ENCODE assay signal across 8 cellular contexts in the genomic region with DNA sequence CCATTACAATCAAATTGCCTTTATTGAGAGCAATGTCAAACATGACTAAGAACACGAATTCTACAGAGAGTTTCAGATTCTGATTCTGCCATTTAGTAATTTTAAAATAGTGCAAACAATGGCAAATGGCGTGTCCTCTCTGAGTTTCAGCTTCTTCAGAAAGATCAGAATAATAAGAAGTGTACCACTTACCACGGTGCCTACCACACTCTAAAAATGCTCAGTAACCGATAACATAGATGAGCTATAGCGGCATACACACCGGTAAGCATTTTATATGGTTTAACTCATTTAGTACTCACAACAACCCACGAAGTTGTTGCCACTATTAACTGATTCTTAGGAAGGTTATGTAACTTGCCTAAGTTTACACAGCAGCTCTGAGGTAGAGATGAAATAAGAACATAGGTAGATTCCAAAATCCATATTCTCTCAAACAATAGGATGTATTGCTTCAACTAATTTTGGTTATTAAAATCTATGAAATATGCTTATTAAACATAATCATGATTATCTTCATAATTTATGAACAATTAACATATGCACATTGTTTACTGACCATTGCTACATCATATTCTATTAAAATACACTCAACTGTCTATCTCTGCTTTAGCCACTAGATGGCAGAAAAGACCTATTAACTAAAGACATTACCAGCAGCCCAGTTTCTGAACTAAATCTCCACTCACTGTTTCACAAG. TPM values are rescaled to one million over a fixed set of nuclear protein-coding genes. Genes with fewer than 3 reads are reported as not detected.
DNase-seq lines count a peak whose midpoint lies in the region; ATAC-seq and TF ChIP-seq lines count a peak whose summit lies in the region.

No MANE protein-coding gene starts in this region.

- peaks cover 26% of the 10 kb centered on the region for H3K36me3 Mint-ChIP-seq in MCF 10A (ENCODE audit: insufficient read depth, unreplicated experiment)

- POLR2A ChIA-PET in MCF 10A (lab: Yijun Ruan, JAX) = interaction anchor here (0.7 to 5.7 kb wide), 4 partner anchors 37 to 162 kb away, joined by 3 to 36 read pairs (median 10); a partner anchor contains a TSS

- no peak overlapping the region for H3K4me3 Mint-ChIP-seq in MCF 10A (ENCODE audit: unreplicated experiment)

- BruUV-seq in MCF 10A (replicated peaks; lab: Mats Ljungman, UMichigan) = no TSS peak

- H3K27me3 Mint-ChIP-seq in MCF 10A (ENCODE audit: insufficient read depth, unreplicated experiment) = no peaks in the 10 kb centered on the region

- intact Hi-C loops in MCF 10A (cut with micrococcal nuclease) = loop anchor here (1.0 to 10.0 kb wide), 4 partner anchors 37 to 581 kb away; no protein-coding TSS in a partner anchor
- intact Hi-C loops in posterior vena cava (cut with DNase I) = loop anchor here in 1 of 2 donors (10.0 kb wide), 1 partner anchor 161 kb away; a partner anchor contains a TSS

- no peak overlapping the region for H3K27ac Mint-ChIP-seq in MCF 10A (ENCODE audit: low read depth, unreplicated experiment)

- in situ Hi-C loops in G401 (cut with HindIII; ENCODE audit: low sequenced_read_pairs) = no loop called here

- ATAC-seq in GM21390 (IDR thresholded peaks at IDR 0.05; ENCODE audit: unreplicated experiment) (peak; percentile 96), HG03558 (IDR thresholded peaks at IDR 0.05; ENCODE audit: extremely low read depth, unreplicated experiment) (peak; percentile 84)

- H3K4me1 Mint-ChIP-seq in MCF 10A (ENCODE audit: insufficient read depth, unreplicated experiment) = no peaks in the 10 kb centered on the region

- CTCF ChIA-PET in MCF 10A (lab: Yijun Ruan, JAX) = interaction anchor here (0.6 to 11.5 kb wide), 19 partner anchors 9 to 705 kb away, joined by 3 to 282 read pairs (median 3); a partner anchor contains a TSS

- DNase-seq in G401 (ENCODE audit: low spot score) (peak; percentile 77), NCI-H69 (lab: John Stamatoyannopoulos, UW) (peak; percentile 82), MCF 10A (ENCODE audit: unreplicated experiment) (peak; percentile 69), left kidney (ENCODE audit: low read depth, low spot score) (peak; percentile 66), mucosa of gallbladder (ENCODE audit: low spot score) (no peak), posterior vena cava (ENCODE audit: low spot score) (no peak)

- TF ChIP-seq CTCF in MCF 10A (IDR thresholded peaks at IDR 0.05; ENCODE audit: unreplicated experiment) = peak; percentile 63

- no peaks in the 10 kb centered on the region for H3K9me3 Mint-ChIP-seq in MCF 10A (ENCODE audit: unreplicated experiment)

RNA-seq across cellular contexts. Expression of a gene that starts 38.3 kb away (rescaled TPM):
- total RNA-seq in G401 (2014; rRNA removed; shearing (Covaris generic)) = 4.7 and 16.9 TPM in 2 replicates
- total RNA-seq in MCF 10A (2022) (94.0 and 96.3 TPM in 2 replicates), mucosa of gallbladder (0.12 TPM), posterior vena cava (under 1 TPM; 0.24 to 0.97 TPM)

Comparison
In these comparisons a context has a peak if more than half of its experiments do, and no peak if none do; other contexts are left out.
1. DNase-seq: peak in G401 (single experiment), NCI-H69 (single experiment), MCF 10A (single experiment) and left kidney (single experiment); none in mucosa of gallbladder (single experiment) and posterior vena cava (single experiment).